Comparison of ENCODE assay signal across 15 cellular contexts in genomic region chr10:121448768-121449456, GRCh38.
DNase-seq lines count a peak whose midpoint lies in the region; ATAC-seq and TF ChIP-seq lines count a peak whose summit lies in the region.
"Had no signal": no experiment of that assay in that cellular context is flagged by ENCODE, and none has a peak within 500 bp of the region (broad histone marks: within the 10 kb centered on the region; RNA-seq: fewer than 3 reads in every experiment).

No MANE protein-coding gene starts in this region.

- 0 out of 2 replicates have a peak overlapping the region, but pooled peaks have one; percentile 0 for H3K4me3 ChIP-seq in Caco-2 (ENCODE audit: low read depth, low read length)
- H3K4me3 ChIP-seq: adrenal gland, ovary, uterus had no signal

- no peaks in the 10 kb centered on the region for H3K9me3 Mint-ChIP-seq in Caco-2 (ENCODE audit: unreplicated experiment)

- ATAC-seq in GM19395 (IDR thresholded peaks at IDR 0.05; ENCODE audit: unreplicated experiment), result peak; percentile 97
- ATAC-seq in HG02870 (IDR thresholded peaks at IDR 0.05; ENCODE audit: unreplicated experiment), result peak; percentile 99
- peak; percentile 99 for ATAC-seq in HG03571 (IDR thresholded peaks at IDR 0.05; ENCODE audit: unreplicated experiment)

- TSS peak; percentile 93 for BruUV-seq in Caco-2 (replicated peaks; lab: Mats Ljungman, UMichigan)

- H3K27ac Mint-ChIP-seq in Caco-2 (ENCODE audit: unreplicated experiment), result peak overlapping the region; percentile 66
- H3K27ac Mint-ChIP-seq: immature natural killer cell had no signal

- H3K4me1 Mint-ChIP-seq in Caco-2 (ENCODE audit: low read depth, unreplicated experiment), result peaks cover 39% of the 10 kb centered on the region
- H3K4me1 Mint-ChIP-seq: immature natural killer cell had no signal

- POLR2A ChIA-PET in Caco-2 (lab: Charles Lee), result interaction anchor here (0.5 kb wide), 1 partner anchor 479 kb away, joined by 3 read pairs; the partner anchor contains the start of gene ATE1

- TF ChIP-seq CTCF in Caco-2 (IDR thresholded peaks at IDR 0.05; ENCODE audit: insufficient read depth in 1 of 2, low read depth in 1 of 2, low read length in 1 of 2, severe bottlenecking in 1 of 2, unreplicated experiment in 1 of 2), result no peak

- DNase-seq in Caco-2 (peak; percentile 24 to 53), dermis blood vessel endothelial cell (no peak), NCI-H2171 (lab: John Stamatoyannopoulos, UW) (no peak), pons (ENCODE audit: low spot score) (no peak), EL (no peak)
- DNase-seq: adrenal gland, GDM1, immature natural killer cell, NCI-H187, ovary, Right ventricle myocardium superior, uterus had no signal

- CTCF ChIA-PET in Caco-2 (lab: Charles Lee), result interaction anchor here (0.7 to 1.3 kb wide), 5 partner anchors 11 to 352 kb away, joined by 3 to 4 read pairs (median 3); no protein-coding TSS in a partner anchor

- no peaks in the 10 kb centered on the region for H3K27me3 Mint-ChIP-seq in Caco-2 (ENCODE audit: insufficient read depth, unreplicated experiment)

- H3K36me3 ChIP-seq in Caco-2 (ENCODE audit: control insufficient read depth, insufficient read depth, low read length), result no peaks in the 10 kb centered on the region
- H3K36me3 ChIP-seq: adrenal gland, ovary, uterus had no signal

- peak overlapping the region; percentile 54 for H3K4me3 Mint-ChIP-seq in Caco-2 (ENCODE audit: unreplicated experiment)
- H3K4me3 Mint-ChIP-seq: immature natural killer cell had no signal

- intact Hi-C loops in Caco-2 (cut with micrococcal nuclease; ENCODE audit: unreplicated experiment), result loop anchor here (1.0 kb wide), 1 partner anchor 12 kb away; no protein-coding TSS in a partner anchor

- peaks cover 59% of the 10 kb centered on the region for H3K4me1 ChIP-seq in Caco-2
- H3K4me1 ChIP-seq: adrenal gland, uterus had no signal

- no peaks in the 10 kb centered on the region for H3K27me3 ChIP-seq in Caco-2 (replicated peaks; ENCODE audit: control insufficient read depth, insufficient read depth, low read length)
- H3K27me3 ChIP-seq: adrenal gland, ovary, uterus had no signal

- peaks cover 16% of the 10 kb centered on the region for H3K36me3 Mint-ChIP-seq in Caco-2 (ENCODE audit: insufficient read depth, unreplicated experiment)
- H3K36me3 Mint-ChIP-seq: immature natural killer cell had no signal

- no peaks in the 10 kb centered on the region for H3K9me3 ChIP-seq in Caco-2
- H3K9me3 ChIP-seq: adrenal gland, ovary, uterus had no signal

Comparison
In these comparisons a context has a peak if more than half of its experiments do, and no peak if none do; other contexts are left out.
1. DNase-seq: peak in Caco-2 (2 of 2); none in dermis blood vessel endothelial cell (single experiment), NCI-H2171 (single experiment), pons (single experiment) and EL (single experiment).
2. Peak in every context shown above with its lines, with median percentiles within 50 percentile points of each other: ATAC-seq.